In the genomic region with DNA sequence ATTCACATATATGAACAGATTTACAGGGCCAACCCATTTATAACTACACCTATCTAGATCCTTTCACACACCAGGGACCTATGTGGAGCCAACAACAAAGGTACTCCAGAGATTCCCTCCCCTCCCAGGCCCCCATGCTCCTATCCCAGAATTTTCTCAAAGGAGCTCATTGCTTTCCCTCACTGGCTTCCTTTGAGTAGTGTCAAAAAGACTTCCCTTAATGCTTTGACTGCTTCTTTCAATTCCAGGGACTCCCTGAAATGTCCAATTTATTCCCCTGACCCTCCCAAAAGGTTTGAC, we compare ENCODE assay signal across 17 cellular contexts. TPM values are rescaled to one million over a fixed set of nuclear protein-coding genes. Genes with fewer than 3 reads are reported as not detected.
A peak's percentile ranks its signal among the peaks of the same experiment; 100 is the strongest.
DNase-seq lines count a peak whose midpoint lies in the region; ATAC-seq and TF ChIP-seq lines count a peak whose summit lies in the region.
"Had no signal": no experiment of that assay in that cellular context is flagged by ENCODE, and none has a peak within 500 bp of the region (broad histone marks: within the 10 kb centered on the region; RNA-seq: fewer than 3 reads in every experiment).

No MANE protein-coding gene starts in this region.

- peaks cover 4% of the 10 kb centered on the region; the same call in 1 of the 2 replicates for H3F3A ChIP-seq in SU-DHL-6 (ENCODE audit: insufficient read depth)

- no peaks in the 10 kb centered on the region for H3K27me3 ChIP-seq in SU-DHL-6 (ENCODE audit: low read length)
- H3K27me3 ChIP-seq: upper lobe of right lung had no signal

- peak overlapping the region; percentile 2 for H3K27ac Mint-ChIP-seq in activated T-cell treated with anti-CD3 and anti-CD28 coated beads, Interleukin-2, amount 50 U/mL, for 24 hours
- H3K27ac Mint-ChIP-seq: activated naive CD4-positive, alpha-beta T cell treated with anti-CD3 and anti-CD28 coated beads for 36 hours had no signal

- no peaks in the 10 kb centered on the region for H3K27me3 Mint-ChIP-seq in activated T-cell treated with anti-CD3 and anti-CD28 coated beads, Interleukin-2, amount 50 U/mL, for 24 hours

- H3K4me3 ChIP-seq in SU-DHL-6 (ENCODE audit: insufficient read depth, low read length, poor library complexity, severe bottlenecking) = no peak overlapping the region
- no peak overlapping the region for H3K4me3 ChIP-seq in skin epidermis
- H3K4me3 ChIP-seq: A549, PC-9, upper lobe of right lung had no signal

- no peaks in the 10 kb centered on the region for H4K20me1 ChIP-seq in SU-DHL-6 (ENCODE audit: low read depth, low read length)

- no peaks in the 10 kb centered on the region for H3K36me3 ChIP-seq in SU-DHL-6 (ENCODE audit: low read length)
- H3K36me3 ChIP-seq: upper lobe of right lung, WERI-Rb-1 had no signal

- H3K9me3 ChIP-seq in SU-DHL-6 (ENCODE audit: insufficient read depth, low read length) = no peaks in the 10 kb centered on the region
- H3K9me3 ChIP-seq: A549, upper lobe of right lung had no signal

- H3K9ac ChIP-seq in SU-DHL-6 (ENCODE audit: low read length) = no peak overlapping the region

- H2AFZ ChIP-seq in SU-DHL-6 (ENCODE audit: low read depth, low read length, severe bottlenecking) = no peak overlapping the region
- H2AFZ ChIP-seq: PC-9 had no signal

- TF ChIP-seq CTCF in SU-DHL-6 (IDR thresholded peaks at IDR 0.05; ENCODE audit: insufficient read depth, low read length, poor library complexity, severe bottlenecking) = no peak

- intact Hi-C loops in left cardiac atrium (cut with DNase I) = no loop called here

- H3K79me2 ChIP-seq in SU-DHL-6 (ENCODE audit: insufficient read depth, low read length) = peaks cover 95% of the 10 kb centered on the region

- no peak overlapping the region for H3K4me3 Mint-ChIP-seq in activated T-cell treated with anti-CD3 and anti-CD28 coated beads, Interleukin-2, amount 50 U/mL, for 24 hours

- no peaks in the 10 kb centered on the region for H3K9me2 ChIP-seq in SU-DHL-6 (replicated peaks; ENCODE audit: insufficient read depth, low read length)

- H3K4me1 Mint-ChIP-seq in activated T-cell treated with anti-CD3 and anti-CD28 coated beads, Interleukin-2, amount 50 U/mL, for 24 hours (ENCODE audit: low read depth) = peaks cover 32% of the 10 kb centered on the region

- H3K27ac ChIP-seq in SU-DHL-6 (ENCODE audit: low read depth, low read length) (no peak overlapping the region), skin epidermis (peak overlapping the region in 13 of 21 experiments; percentile 5 to 78 (median 51))
- H3K27ac ChIP-seq: A549, C4-2B, PC-9, upper lobe of right lung, WERI-Rb-1 had no signal

- no peak for DNase-seq in activated T-cell treated with anti-CD3 and anti-CD28 coated beads, Interleukin-2, amount 50 U/mL, for 24 hours
- DNase-seq in activated T-cell treated with anti-CD3 and anti-CD28 coated beads for 4 hours = no peak
- no peak for DNase-seq in left cardiac atrium
- no peak for DNase-seq in stimulated activated naive CD4-positive, alpha-beta T cell treated with Interleukin-2 at 50 U/mL for 16 hours (lab: John Stamatoyannopoulos, UW)
- DNase-seq: activated naive CD4-positive, alpha-beta T cell treated with anti-CD3 and anti-CD28 coated beads for 36 hours; DMS79 treated with DMSO at 0.1 percent for 48 hours; left colon; NCI-H526 treated with DMSO at 0.1 percent for 48 hours; upper lobe of right lung; WERI-Rb-1 had no signal

- no peaks in the 10 kb centered on the region for H3K36me3 Mint-ChIP-seq in activated T-cell treated with anti-CD3 and anti-CD28 coated beads, Interleukin-2, amount 50 U/mL, for 24 hours (ENCODE audit: low read depth)

- ATAC-seq in left cardiac atrium (peak; percentile 3 to 41), HG02623 (IDR thresholded peaks at IDR 0.05; ENCODE audit: unreplicated experiment) (no peak), HG02973 (IDR thresholded peaks at IDR 0.05; ENCODE audit: unreplicated experiment) (no peak)
- ATAC-seq: A549, upper lobe of right lung had no signal

- no peaks in the 10 kb centered on the region for H3K9me3 Mint-ChIP-seq in activated T-cell treated with anti-CD3 and anti-CD28 coated beads, Interleukin-2, amount 50 U/mL, for 24 hours
- H3K9me3 Mint-ChIP-seq: activated naive CD4-positive, alpha-beta T cell treated with anti-CD3 and anti-CD28 coated beads for 36 hours had no signal

- peak overlapping the region; percentile 18 for H3K4me2 ChIP-seq in SU-DHL-6 (ENCODE audit: low read depth, low read length, poor library complexity, severe bottlenecking)
- H3K4me2 ChIP-seq: A549, PC-9 had no signal

RNA-seq across cellular contexts. Expression of a gene that starts 46.6 kb away (rescaled TPM):
- 1 to 10 TPM; 3.8 to 6.3 TPM for total RNA-seq in left cardiac atrium

Comparison
In these comparisons a context has a peak if more than half of its experiments do, and no peak if none do; other contexts are left out.
1. ATAC-seq: peak in left cardiac atrium (2 of 2); none in HG02623 (single experiment) and HG02973 (single experiment).